In genomic region chr1:54979327-54979891, GRCh38 we compare ENCODE assay signal across 28 cellular contexts. TPM values are rescaled to one million over a fixed set of nuclear protein-coding genes. Genes with fewer than 3 reads are reported as not detected.
DNase-seq lines count a peak whose midpoint lies in the region; ATAC-seq, FAIRE-seq and TF ChIP-seq lines count a peak whose summit lies in the region.
"Had no signal": no experiment of that assay in that cellular context is flagged by ENCODE, and none has a peak within 500 bp of the region (broad histone marks: within the 10 kb centered on the region; RNA-seq: fewer than 3 reads in every experiment).

No MANE protein-coding gene starts in this region.

- H3K9ac ChIP-seq in HepG2 (ENCODE audit: insufficient read depth, low read depth, low read length) = no peak overlapping the region
- H3K9ac ChIP-seq: BLaER1 treated with 17β-estradiol and CSF1 and Interleukin-3, amounts not matched to agents 10 nM and 100 nM had no signal

- no peaks in the 10 kb centered on the region for H3K9me3 ChIP-seq in HepG2 (ENCODE audit: low read length)
- H3K9me3 ChIP-seq: BLaER1 treated with 17β-estradiol and CSF1 and Interleukin-3, amounts not matched to agents 10 nM and 100 nM; body of pancreas; sigmoid colon; upper lobe of left lung had no signal

- TF ChIP-seq CTCF in RWPE1 (conservative IDR thresholded peaks at IDR 0.05; ENCODE audit: low read depth) (no peak), HepG2 (CRISPR knock-in tag; IDR thresholded peaks at IDR 0.05) (no peak)

- no peak overlapping the region for H3K4me3 ChIP-seq in HepG2 (replicated peaks in 1 of 3; ENCODE audit: insufficient read depth in 1 of 3, low read depth in 2 of 3, low read length in 3 of 3)
- H3K4me3 ChIP-seq: BLaER1 treated with 17β-estradiol and CSF1 and Interleukin-3, amounts not matched to agents 10 nM and 100 nM; body of pancreas had no signal

- TF ChIP-seq EP300 in HepG2 (IDR thresholded peaks at IDR 0.05; ENCODE audit: low read depth in 2 of 2, low read length in 2 of 2) (no peak), HepG2 (CRISPR knock-in tag; IDR thresholded peaks at IDR 0.05; ENCODE audit: borderline replicate concordance) (no peak)

- H3K36me3 ChIP-seq in HepG2 (replicated peaks in 1 of 2; ENCODE audit: control insufficient read depth in 1 of 2, insufficient read depth in 2 of 2, low read length in 2 of 2) = no peaks in the 10 kb centered on the region
- H3K36me3 ChIP-seq: BLaER1 treated with 17β-estradiol and CSF1 and Interleukin-3, amounts not matched to agents 10 nM and 100 nM; sigmoid colon; upper lobe of left lung had no signal

- no peaks in the 10 kb centered on the region for H4K20me1 ChIP-seq in HepG2 (ENCODE audit: insufficient read depth, low read length)
- H4K20me1 ChIP-seq: BLaER1 treated with 17β-estradiol and CSF1 and Interleukin-3, amounts not matched to agents 10 nM and 100 nM had no signal

- H2AFZ ChIP-seq in HepG2 (ENCODE audit: low read length) = no peak overlapping the region

- in situ Hi-C loops in HepG2 (cut with HindIII; ENCODE audit: extremely low pct_ligation_motif_present, low pct_unique_long_range_greater_than_20kb) = no loop called here

- H3K9me3 Mint-ChIP-seq in activated naive CD8-positive, alpha-beta T cell treated with anti-CD3 and anti-CD28 coated beads, Interleukin-2, amount 50 U/mL, for 24 hours = no peaks in the 10 kb centered on the region
- no peaks in the 10 kb centered on the region for H3K9me3 Mint-ChIP-seq in activated naive CD8-positive, alpha-beta T cell treated with anti-CD3 and anti-CD28 coated beads for 36 hours
- H3K9me3 Mint-ChIP-seq: activated naive CD8-positive, alpha-beta T cell treated with anti-CD3 and anti-CD28 coated beads, Interleukin-2, amount 10 ng/mL, durations not matched to agents 7 days and 5 days; activated T-helper 2 cell treated with anti-CD3 and anti-CD28 coated beads, Interferon-gamma antibody, Interleukin-2, Interleukin-4, amounts not matched to agents 10 μg/mL and 5 μg/mL and 100 μg/mL, durations not matched to agents 14 hours and 24 hours and 36 hours; naive thymus-derived CD8-positive, alpha-beta T cell had no signal

- peaks cover 39% of the 10 kb centered on the region for H3K27me3 Mint-ChIP-seq in activated naive CD8-positive, alpha-beta T cell treated with anti-CD3 and anti-CD28 coated beads, Interleukin-2, amount 50 U/mL, for 24 hours
- H3K27me3 Mint-ChIP-seq in activated naive CD8-positive, alpha-beta T cell treated with anti-CD3 and anti-CD28 coated beads for 36 hours = peaks cover 35% of the 10 kb centered on the region

- CTCF ChIA-PET in RWPE1 (lab: Yijun Ruan, JAX) = no interaction called here
- CTCF ChIA-PET in HepG2 (lab: Yijun Ruan, JAX; ENCODE audit: low intra/inter-chr PET ratio, low total read pairs) = no interaction called here

- no peak for FAIRE-seq in HepG2 (lab: Jason Lieb, UNC)
- FAIRE-seq: endometrium had no signal

- peaks cover 15% of the 10 kb centered on the region for H3K4me1 ChIP-seq in HepG2 (ENCODE audit: insufficient read depth, low read length)
- H3K4me1 ChIP-seq: BLaER1 treated with 17β-estradiol and CSF1 and Interleukin-3, amounts not matched to agents 10 nM and 100 nM had no signal

- H3K4me3 Mint-ChIP-seq in activated naive CD8-positive, alpha-beta T cell treated with anti-CD3 and anti-CD28 coated beads, Interleukin-2, amount 50 U/mL, for 24 hours = no peak overlapping the region
- H3K4me3 Mint-ChIP-seq in activated naive CD8-positive, alpha-beta T cell treated with anti-CD3 and anti-CD28 coated beads for 36 hours = no peak overlapping the region
- H3K4me3 Mint-ChIP-seq: activated naive CD8-positive, alpha-beta T cell treated with anti-CD3 and anti-CD28 coated beads, Interleukin-2, amount 10 ng/mL, durations not matched to agents 7 days and 5 days; naive thymus-derived CD8-positive, alpha-beta T cell had no signal

- POLR2A ChIA-PET in RWPE1 (lab: Yijun Ruan, JAX; ENCODE audit: low non-redundant PET) (no interaction called here), HepG2 (lab: Yijun Ruan, JAX) (no interaction called here)

- no peak for TF ChIP-seq RAD21 in HepG2 (CRISPR knock-in tag; IDR thresholded peaks at IDR 0.05)

- WGBS in HepG2 (ENCODE audit: low lambda C conversion rate) = 33% methylated on average over 3 of the region's 5 CpGs

- H3K27me3 ChIP-seq in HepG2 (ENCODE audit: control insufficient read depth in 1 of 2, insufficient read depth in 2 of 2, low read length in 2 of 2) = peaks cover 9 to 64% of the 10 kb centered on the region in 2 experiments
- H3K27me3 ChIP-seq: body of pancreas had no signal

- no peaks in the 10 kb centered on the region for H3K79me2 ChIP-seq in HepG2 (ENCODE audit: insufficient read depth, low read length)

- DNase-seq in activated naive CD8-positive, alpha-beta T cell treated with anti-CD3 and anti-CD28 coated beads, Interleukin-2, amount 50 U/mL, for 24 hours = no peak
- no peak for DNase-seq in activated naive CD8-positive, alpha-beta T cell treated with anti-CD3 and anti-CD28 coated beads for 36 hours
- DNase-seq in RWPE1 (ENCODE audit: low spot score) (no peak), HepG2 (ENCODE audit: low spot score) (no peak), NCI-H2227 treated with DMSO at 0.1 percent for 48 hours (lab: John Stamatoyannopoulos, UW) (no peak)
- DNase-seq: activated CD4-positive, alpha-beta T cell treated with anti-CD3 and anti-CD28 coated beads for 4 hours; activated naive CD8-positive, alpha-beta T cell treated with anti-CD3 and anti-CD28 coated beads, Interleukin-2, amount 10 ng/mL, durations not matched to agents 7 days and 5 days; body of pancreas; Calu3; cortex of kidney; Kasumi-1; mesenchymal stem cell; naive thymus-derived CD8-positive, alpha-beta T cell; NCI-H1092; NCI-H1930; NCI-H345; posterior cingulate gyrus; sigmoid colon; T-helper 1 cell; upper lobe of left lung had no signal

- no peak for TF ChIP-seq POLR2A in HepG2 (IDR thresholded peaks at IDR 0.05; ENCODE audit: insufficient read depth in 1 of 2, low read depth in 2 of 2, low read length in 2 of 2)

- no peaks in the 10 kb centered on the region for H3K36me3 Mint-ChIP-seq in activated naive CD8-positive, alpha-beta T cell treated with anti-CD3 and anti-CD28 coated beads, Interleukin-2, amount 50 U/mL, for 24 hours (ENCODE audit: low read depth)
- no peaks in the 10 kb centered on the region for H3K36me3 Mint-ChIP-seq in activated naive CD8-positive, alpha-beta T cell treated with anti-CD3 and anti-CD28 coated beads for 36 hours
- H3K36me3 Mint-ChIP-seq: activated naive CD8-positive, alpha-beta T cell treated with anti-CD3 and anti-CD28 coated beads, Interleukin-2, amount 10 ng/mL, durations not matched to agents 7 days and 5 days; naive thymus-derived CD8-positive, alpha-beta T cell had no signal

- intact Hi-C loops in HepG2 (cut with micrococcal nuclease; ENCODE audit: unreplicated experiment) = no loop called here

- no peaks in the 10 kb centered on the region for H3K4me1 Mint-ChIP-seq in activated naive CD8-positive, alpha-beta T cell treated with anti-CD3 and anti-CD28 coated beads, Interleukin-2, amount 50 U/mL, for 24 hours
- no peaks in the 10 kb centered on the region for H3K4me1 Mint-ChIP-seq in activated naive CD8-positive, alpha-beta T cell treated with anti-CD3 and anti-CD28 coated beads for 36 hours
- H3K4me1 Mint-ChIP-seq: activated naive CD8-positive, alpha-beta T cell treated with anti-CD3 and anti-CD28 coated beads, Interleukin-2, amount 10 ng/mL, durations not matched to agents 7 days and 5 days had no signal

- ATAC-seq in activated naive CD8-positive, alpha-beta T cell treated with anti-CD3 and anti-CD28 coated beads, Interleukin-2, amount 50 U/mL, for 24 hours = peak; percentile 21
- ATAC-seq in HepG2 = no peak; the same call in 2 of the 3 replicates
- no peak for ATAC-seq in HG03378 (IDR thresholded peaks at IDR 0.05; ENCODE audit: unreplicated experiment)
- ATAC-seq in esophagus mucosa = no peak
- no peak for ATAC-seq in GM21529 (IDR thresholded peaks at IDR 0.05; ENCODE audit: unreplicated experiment)
- ATAC-seq: naive thymus-derived CD8-positive, alpha-beta T cell had no signal

- BruUV-seq in HepG2 (replicated peaks; lab: Mats Ljungman, UMichigan) = no TSS peak

- H3K4me2 ChIP-seq in HepG2 (ENCODE audit: low read depth, low read length) = no peak overlapping the region
- H3K4me2 ChIP-seq: BLaER1 treated with 17β-estradiol and CSF1 and Interleukin-3, amounts not matched to agents 10 nM and 100 nM had no signal

- H3K27ac ChIP-seq in RWPE1 (peak overlapping the region; percentile 11; the same call in 1 of the 2 replicates), HepG2 (ENCODE audit: extremely low read length, insufficient read depth, low read length) (no peak overlapping the region)
- H3K27ac ChIP-seq: BLaER1 treated with 17β-estradiol and CSF1 and Interleukin-3, amounts not matched to agents 10 nM and 100 nM; sigmoid colon; upper lobe of left lung had no signal

- H3K27ac Mint-ChIP-seq in activated naive CD8-positive, alpha-beta T cell treated with anti-CD3 and anti-CD28 coated beads, Interleukin-2, amount 50 U/mL, for 24 hours = no peak overlapping the region
- H3K27ac Mint-ChIP-seq in activated naive CD8-positive, alpha-beta T cell treated with anti-CD3 and anti-CD28 coated beads for 36 hours = no peak overlapping the region
- H3K27ac Mint-ChIP-seq: activated naive CD8-positive, alpha-beta T cell treated with anti-CD3 and anti-CD28 coated beads, Interleukin-2, amount 10 ng/mL, durations not matched to agents 7 days and 5 days; activated T-helper 2 cell treated with anti-CD3 and anti-CD28 coated beads, Interferon-gamma antibody, Interleukin-2, Interleukin-4, amounts not matched to agents 10 μg/mL and 5 μg/mL and 100 μg/mL, durations not matched to agents 14 hours and 24 hours and 36 hours; naive thymus-derived CD8-positive, alpha-beta T cell had no signal

RNA-seq across cellular contexts. Expression of gene TMEM61, which starts 1.0 kb away (rescaled TPM):
- total RNA-seq in activated naive CD8-positive, alpha-beta T cell treated with anti-CD3 and anti-CD28 coated beads for 36 hours = not detected
- total RNA-seq in HepG2 (2016; rRNA removed; fragmentation: Illumina TruSeq; extraction: Trizol) (not detected in 2 replicates), esophagus mucosa (1.4 TPM)
- total RNA-seq in HepG2 (2016; cell fraction: cytosol; rRNA removed; fragmentation: Illumina TruSeq; extraction: Trizol; ENCODE audit: low read depth) = not detected in 2 replicates
- total RNA-seq in HepG2 (2016; cell fraction: insoluble cytoplasmic fraction; rRNA removed; fragmentation: Illumina TruSeq; extraction: Trizol) = not detected in 2 replicates
- total RNA-seq in HepG2 (2016; cell fraction: membrane; rRNA removed; fragmentation: Illumina TruSeq; extraction: Trizol) = not detected in 2 replicates
- total RNA-seq in HepG2 (2016; cell fraction: nucleus; rRNA removed; fragmentation: Illumina TruSeq; extraction: Trizol) = not detected in 2 replicates
- not detected in 2 replicates for polyA plus RNA-seq in HepG2 (2011; rRNA removed)
- polyA plus RNA-seq in HepG2 (2011; cell fraction: cytosol; rRNA removed) = 0.04 TPM in 1 of 2 replicates, not detected in the other
- not detected in 2 replicates for polyA plus RNA-seq in HepG2 (2011; cell fraction: nucleus; rRNA removed)
- polyA plus RNA-seq in HepG2 (2012) = not detected in 2 replicates
- polyA plus RNA-seq in HepG2 (2016; cell fraction: cytosol; fragmentation: Illumina TruSeq; extraction: Trizol; ENCODE audit: low read depth) = not detected in 2 replicates
- not detected in 2 replicates for polyA plus RNA-seq in HepG2 (2016; cell fraction: insoluble cytoplasmic fraction; fragmentation: Illumina TruSeq; extraction: Trizol; ENCODE audit: low read depth)
- polyA plus RNA-seq in HepG2 (2016; cell fraction: membrane; fragmentation: Illumina TruSeq; extraction: Trizol; ENCODE audit: low read depth) = not detected in 2 replicates
- polyA plus RNA-seq in HepG2 (2016; cell fraction: nucleus; fragmentation: Illumina TruSeq; extraction: Trizol; ENCODE audit: insufficient read depth, low read depth) = not detected in 2 replicates
- polyA minus RNA-seq in HepG2 (2011; rRNA and poly(A)+ RNA removed; ENCODE audit: low replicate concordance) = not detected in 2 replicates
- not detected in 2 replicates for polyA minus RNA-seq in HepG2 (2011; cell fraction: cytosol; rRNA and poly(A)+ RNA removed)
- polyA minus RNA-seq in HepG2 (2011; cell fraction: nucleus; rRNA and poly(A)+ RNA removed) = not detected in 2 replicates
- total RNA-seq: A673; activated naive CD8-positive, alpha-beta T cell treated with anti-CD3 and anti-CD28 coated beads, Interleukin-2, amount 10 ng/mL, durations not matched to agents 7 days and 5 days; naive thymus-derived CD8-positive, alpha-beta T cell had no signal
- polyA plus RNA-seq: naive thymus-derived CD8-positive, alpha-beta T cell had no signal

RNA-seq across cellular contexts. Expression of gene BSND, which starts 19.3 kb away (rescaled TPM):
- not detected for total RNA-seq in activated naive CD8-positive, alpha-beta T cell treated with anti-CD3 and anti-CD28 coated beads for 36 hours
- total RNA-seq in HepG2 (2016; rRNA removed; fragmentation: Illumina TruSeq; extraction: Trizol) (not detected in 2 replicates), esophagus mucosa (not detected)
- total RNA-seq in HepG2 (2016; cell fraction: cytosol; rRNA removed; fragmentation: Illumina TruSeq; extraction: Trizol; ENCODE audit: low read depth) = not detected in 2 replicates
- total RNA-seq in HepG2 (2016; cell fraction: insoluble cytoplasmic fraction; rRNA removed; fragmentation: Illumina TruSeq; extraction: Trizol) = not detected in 2 replicates
- not detected in 2 replicates for total RNA-seq in HepG2 (2016; cell fraction: membrane; rRNA removed; fragmentation: Illumina TruSeq; extraction: Trizol)
- not detected in 2 replicates for total RNA-seq in HepG2 (2016; cell fraction: nucleus; rRNA removed; fragmentation: Illumina TruSeq; extraction: Trizol)
- polyA plus RNA-seq in HepG2 (2011; rRNA removed) = 0.01 TPM in 1 of 2 replicates, not detected in the other
- 0.03 TPM in 1 of 2 replicates, not detected in the other for polyA plus RNA-seq in HepG2 (2011; cell fraction: cytosol; rRNA removed)
- polyA plus RNA-seq in HepG2 (2011; cell fraction: nucleus; rRNA removed) = not detected in 2 replicates
- polyA plus RNA-seq in HepG2 (2012) = not detected in 2 replicates
- polyA plus RNA-seq in HepG2 (2016; cell fraction: cytosol; fragmentation: Illumina TruSeq; extraction: Trizol; ENCODE audit: low read depth) = not detected in 2 replicates
- not detected in 2 replicates for polyA plus RNA-seq in HepG2 (2016; cell fraction: insoluble cytoplasmic fraction; fragmentation: Illumina TruSeq; extraction: Trizol; ENCODE audit: low read depth)
- not detected in 2 replicates for polyA plus RNA-seq in HepG2 (2016; cell fraction: membrane; fragmentation: Illumina TruSeq; extraction: Trizol; ENCODE audit: low read depth)
- not detected in 2 replicates for polyA plus RNA-seq in HepG2 (2016; cell fraction: nucleus; fragmentation: Illumina TruSeq; extraction: Trizol; ENCODE audit: insufficient read depth, low read depth)
- polyA minus RNA-seq in HepG2 (2011; rRNA and poly(A)+ RNA removed; ENCODE audit: low replicate concordance) = not detected in 2 replicates
- polyA minus RNA-seq in HepG2 (2011; cell fraction: cytosol; rRNA and poly(A)+ RNA removed) = not detected in 2 replicates
- polyA minus RNA-seq in HepG2 (2011; cell fraction: nucleus; rRNA and poly(A)+ RNA removed) = not detected in 2 replicates
- total RNA-seq: A673; activated naive CD8-positive, alpha-beta T cell treated with anti-CD3 and anti-CD28 coated beads, Interleukin-2, amount 10 ng/mL, durations not matched to agents 7 days and 5 days; activated T-helper 2 cell treated with anti-CD3 and anti-CD28 coated beads, Interferon-gamma antibody, Interleukin-2, Interleukin-4, amounts not matched to agents 10 μg/mL and 5 μg/mL and 100 μg/mL, durations not matched to agents 14 hours and 24 hours and 36 hours; body of pancreas; Calu3; left colon; naive thymus-derived CD8-positive, alpha-beta T cell; sigmoid colon had no signal
- polyA plus RNA-seq: naive thymus-derived CD8-positive, alpha-beta T cell; sigmoid colon had no signal

RNA-seq across cellular contexts. Expression of gene PCSK9, which starts 59.9 kb away (rescaled TPM):
- total RNA-seq in activated naive CD8-positive, alpha-beta T cell treated with anti-CD3 and anti-CD28 coated beads for 36 hours = not detected
- total RNA-seq in HepG2 (2016; rRNA removed; fragmentation: Illumina TruSeq; extraction: Trizol) (31.2 and 80.5 TPM in 2 replicates), esophagus mucosa (18.3 TPM)
- total RNA-seq in HepG2 (2016; cell fraction: cytosol; rRNA removed; fragmentation: Illumina TruSeq; extraction: Trizol; ENCODE audit: low read depth) = 3.3 and 3.9 TPM in 2 replicates
- 27.3 and 85.1 TPM in 2 replicates for total RNA-seq in HepG2 (2016; cell fraction: insoluble cytoplasmic fraction; rRNA removed; fragmentation: Illumina TruSeq; extraction: Trizol)
- 12.6 and 13.1 TPM in 2 replicates for total RNA-seq in HepG2 (2016; cell fraction: membrane; rRNA removed; fragmentation: Illumina TruSeq; extraction: Trizol)
- 73.8 and 95.4 TPM in 2 replicates for total RNA-seq in HepG2 (2016; cell fraction: nucleus; rRNA removed; fragmentation: Illumina TruSeq; extraction: Trizol)
- 33.3 and 80.9 TPM in 2 replicates for polyA plus RNA-seq in HepG2 (2011; rRNA removed)
- 36.4 and 38.7 TPM in 2 replicates for polyA plus RNA-seq in HepG2 (2011; cell fraction: cytosol; rRNA removed)
- polyA plus RNA-seq in HepG2 (2011; cell fraction: nucleus; rRNA removed) = 62.0 and 98.2 TPM in 2 replicates
- polyA plus RNA-seq in HepG2 (2012) = 77.5 and 98.1 TPM in 2 replicates
- polyA plus RNA-seq in HepG2 (2016; cell fraction: cytosol; fragmentation: Illumina TruSeq; extraction: Trizol; ENCODE audit: low read depth) = 3.3 and 3.7 TPM in 2 replicates
- 24.9 and 30.2 TPM in 2 replicates for polyA plus RNA-seq in HepG2 (2016; cell fraction: insoluble cytoplasmic fraction; fragmentation: Illumina TruSeq; extraction: Trizol; ENCODE audit: low read depth)
- polyA plus RNA-seq in HepG2 (2016; cell fraction: membrane; fragmentation: Illumina TruSeq; extraction: Trizol; ENCODE audit: low read depth) = 6.3 and 7.0 TPM in 2 replicates
- polyA plus RNA-seq in HepG2 (2016; cell fraction: nucleus; fragmentation: Illumina TruSeq; extraction: Trizol; ENCODE audit: insufficient read depth, low read depth) = 132 and 143 TPM in 2 replicates
- 63.1 and 66.1 TPM in 2 replicates for polyA minus RNA-seq in HepG2 (2011; rRNA and poly(A)+ RNA removed; ENCODE audit: low replicate concordance)
- 26.8 and 38.6 TPM in 2 replicates for polyA minus RNA-seq in HepG2 (2011; cell fraction: cytosol; rRNA and poly(A)+ RNA removed)
- 15.3 and 25.5 TPM in 2 replicates for polyA minus RNA-seq in HepG2 (2011; cell fraction: nucleus; rRNA and poly(A)+ RNA removed)
- total RNA-seq: activated naive CD8-positive, alpha-beta T cell treated with anti-CD3 and anti-CD28 coated beads, Interleukin-2, amount 10 ng/mL, durations not matched to agents 7 days and 5 days; naive thymus-derived CD8-positive, alpha-beta T cell had no signal
- polyA plus RNA-seq: naive thymus-derived CD8-positive, alpha-beta T cell had no signal

Comparison
In these comparisons a context has a peak if more than half of its experiments do, and no peak if none do; other contexts are left out.
1. RNA of gene PCSK9, which starts 59.9 kb away (total RNA-seq): 3.3 to 95.4 TPM in HepG2 and 18.3 TPM in esophagus mucosa (single experiment); not detected in activated naive CD8-positive, alpha-beta T cell treated with anti-CD3 and anti-CD28 coated beads for 36 hours; every median in the first group is over 4 times any median in the second.